Comparison of ENCODE assay signal across 15 cellular contexts in the genomic region with DNA sequence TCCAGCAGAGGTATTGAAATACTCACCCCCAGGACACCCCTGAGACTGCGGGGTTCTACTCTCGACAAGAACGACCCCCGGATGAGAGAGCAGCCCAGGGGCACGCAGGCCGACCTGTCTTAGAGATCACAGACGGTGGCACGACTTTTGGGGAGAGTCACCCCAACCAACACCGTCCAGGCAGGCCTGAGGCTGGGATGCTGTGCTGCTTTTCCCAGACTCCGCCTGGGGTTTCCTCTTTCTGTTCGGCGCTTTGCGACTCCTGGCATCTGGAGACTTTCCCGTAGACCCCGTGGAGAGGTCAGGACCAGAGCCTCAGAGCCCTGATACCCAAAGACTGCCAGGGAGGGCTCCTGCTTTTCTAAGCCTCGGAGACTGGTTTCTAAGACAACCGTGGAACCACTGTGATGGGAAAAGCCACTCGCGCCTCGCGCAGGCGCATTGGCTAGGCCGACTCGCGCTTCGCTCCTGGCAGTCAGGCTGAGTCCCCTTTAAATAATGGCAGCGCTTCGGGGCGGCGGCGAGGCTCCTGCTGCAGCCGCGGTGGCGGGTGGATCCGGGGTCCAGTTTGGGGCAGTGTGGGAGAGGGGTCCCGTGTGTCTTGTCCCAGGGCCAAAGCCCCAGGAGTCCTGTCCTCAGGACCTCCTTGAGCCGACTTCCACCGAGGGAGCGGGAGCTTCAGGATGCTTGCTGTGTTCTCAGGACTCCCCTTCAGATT.
DNase-seq lines count a peak whose midpoint lies in the region; ATAC-seq and TF ChIP-seq lines count a peak whose summit lies in the region.
"Had no signal": no experiment of that assay in that cellular context is flagged by ENCODE, and none has a peak within 500 bp of the region (broad histone marks: within the 10 kb centered on the region; RNA-seq: fewer than 3 reads in every experiment).

No MANE protein-coding gene starts in this region.

- no peak for TF ChIP-seq CTCF in chondrocyte (IDR thresholded peaks at IDR 0.05)

- no peak overlapping the region for H3K27ac Mint-ChIP-seq in activated T-cell treated with anti-CD3 and anti-CD28 coated beads, Interleukin-2, amount 50 U/mL, for 24 hours
- no peak overlapping the region for H3K27ac Mint-ChIP-seq in chondrocyte (ENCODE audit: unreplicated experiment)
- H3K27ac Mint-ChIP-seq: B cell; CD4-positive, alpha-beta T cell had no signal

- peak; percentile 7 for DNase-seq in activated T-cell treated with anti-CD3 and anti-CD28 coated beads, Interleukin-2, amount 50 U/mL, for 24 hours
- DNase-seq in activated T-cell treated with anti-CD3 and anti-CD28 coated beads for 4 hours (no peak), chondrocyte (ENCODE audit: low spot score) (peak; percentile 70), mesenteric fat pad (ENCODE audit: low spot score) (peak; percentile 73), aorta (peak; percentile 24 to 63), hypothalamus (lab: John Stamatoyannopoulos, UW) (no peak)
- DNase-seq: NCI-H1048, NCI-H1694 treated with DMSO at 0.1 percent for 48 hours, NCI-H446, NCI-H82, PC-9 had no signal

- no peaks in the 10 kb centered on the region for H3K36me3 ChIP-seq in aorta (ENCODE audit: control insufficient read depth in 1 of 2, insufficient read depth in 2 of 2, low read length in 1 of 2)
- H3K36me3 ChIP-seq: HAP-1 had no signal

- no peak overlapping the region for H3K27ac ChIP-seq in aorta (ENCODE audit: low read depth in 1 of 2, low read length in 2 of 2)
- H3K27ac ChIP-seq: PC-9 had no signal

- no peaks in the 10 kb centered on the region for H3K4me1 ChIP-seq in aorta (ENCODE audit: control insufficient read depth in 1 of 2, insufficient read depth in 2 of 2, low read length in 2 of 2)
- H3K4me1 ChIP-seq: HAP-1 had no signal

- no peaks in the 10 kb centered on the region for H3K36me3 Mint-ChIP-seq in activated T-cell treated with anti-CD3 and anti-CD28 coated beads, Interleukin-2, amount 50 U/mL, for 24 hours (ENCODE audit: low read depth)
- peaks cover 3% of the 10 kb centered on the region for H3K36me3 Mint-ChIP-seq in chondrocyte (ENCODE audit: low read depth)

- H3K4me3 ChIP-seq in aorta (ENCODE audit: low read length in 2 of 2) = no peak overlapping the region
- H3K4me3 ChIP-seq: HAP-1, PC-9 had no signal

- no peaks in the 10 kb centered on the region for H3K27me3 ChIP-seq in aorta (ENCODE audit: control insufficient read depth in 1 of 2, insufficient read depth in 2 of 2, low read length in 1 of 2)

- 68 to 71% methylated on average over 39 of the region's 39 CpGs for WGBS in aorta, 2 donors

- peaks cover 2% of the 10 kb centered on the region for H3K9me3 ChIP-seq in aorta (ENCODE audit: control insufficient read depth, low read length)
- H3K9me3 ChIP-seq: HAP-1 had no signal

- peaks cover 20% of the 10 kb centered on the region for H3K9me3 Mint-ChIP-seq in activated T-cell treated with anti-CD3 and anti-CD28 coated beads, Interleukin-2, amount 50 U/mL, for 24 hours
- H3K9me3 Mint-ChIP-seq in chondrocyte (ENCODE audit: low read depth) = peaks cover 50% of the 10 kb centered on the region

- no peak overlapping the region for H3K4me3 Mint-ChIP-seq in activated T-cell treated with anti-CD3 and anti-CD28 coated beads, Interleukin-2, amount 50 U/mL, for 24 hours
- H3K4me3 Mint-ChIP-seq in chondrocyte (ENCODE audit: unreplicated experiment) = no peak overlapping the region
- H3K4me3 Mint-ChIP-seq: B cell; CD4-positive, alpha-beta T cell had no signal

- peaks cover 1% of the 10 kb centered on the region for H3K4me1 Mint-ChIP-seq in activated T-cell treated with anti-CD3 and anti-CD28 coated beads, Interleukin-2, amount 50 U/mL, for 24 hours (ENCODE audit: low read depth)
- H3K4me1 Mint-ChIP-seq in chondrocyte (ENCODE audit: low read depth) = no peaks in the 10 kb centered on the region
- H3K4me1 Mint-ChIP-seq: B cell had no signal

- no peak for ATAC-seq in aorta (ENCODE audit: low FRiP score)
- ATAC-seq in GM21528 (IDR thresholded peaks at IDR 0.05; ENCODE audit: low FRiP score, unreplicated experiment) = no peak

- intact Hi-C loops in aorta (cut with DNase I) = no loop called here

- H3K27me3 Mint-ChIP-seq in activated T-cell treated with anti-CD3 and anti-CD28 coated beads, Interleukin-2, amount 50 U/mL, for 24 hours = no peaks in the 10 kb centered on the region
- H3K27me3 Mint-ChIP-seq in chondrocyte (ENCODE audit: low read depth) = no peaks in the 10 kb centered on the region
- H3K27me3 Mint-ChIP-seq: B cell; CD4-positive, alpha-beta T cell had no signal

Comparison
In these comparisons a context has a peak if more than half of its experiments do, and no peak if none do; other contexts are left out.
1. DNase-seq: peak in activated T-cell treated with anti-CD3 and anti-CD28 coated beads, Interleukin-2, amount 50 U/mL, for 24 hours (single experiment), chondrocyte (single experiment), mesenteric fat pad (single experiment) and aorta (2 of 2); none in activated T-cell treated with anti-CD3 and anti-CD28 coated beads for 4 hours (single experiment) and hypothalamus (0 of 51).